ENCODE assay signal across 20 cellular contexts in genomic region chr9:13915591-13916301, GRCh38.
DNase-seq lines count a peak whose midpoint lies in the region; ATAC-seq, FAIRE-seq and TF ChIP-seq lines count a peak whose summit lies in the region.
"Had no signal": no experiment of that assay in that cellular context is flagged by ENCODE, and none has a peak within 500 bp of the region (broad histone marks: within the 10 kb centered on the region; RNA-seq: fewer than 3 reads in every experiment).

No MANE protein-coding gene starts in this region.

- no peaks in the 10 kb centered on the region for H3K27me3 Mint-ChIP-seq in stimulated activated naive B cell treated with anti-CD40 and anti-IgM and Interleukin-4, amounts not matched to agents 10 μg/mL and 1 μg/mL and 100 μg/mL, for 72 hours
- H3K27me3 Mint-ChIP-seq: CD8-positive, alpha-beta memory T cell had no signal

- ATAC-seq in mucosa of descending colon = no peak
- ATAC-seq in pancreas = no peak
- no peak for ATAC-seq in stimulated activated naive B cell treated with anti-CD40 and anti-IgM and Interleukin-4, amounts not matched to agents 10 μg/mL and 1 μg/mL and 100 μg/mL, for 72 hours (replicated peaks)
- ATAC-seq: K562 had no signal

- peaks cover 0 to 3% of the 10 kb centered on the region in 2 donors for H3K9me3 Mint-ChIP-seq in stimulated activated naive B cell treated with anti-CD40 and anti-IgM and Interleukin-4, amounts not matched to agents 10 μg/mL and 1 μg/mL and 100 μg/mL, for 72 hours

- WGBS in GM23248 (ENCODE audit: low coverage in 1 of 2, low lambda C conversion rate in 2 of 2, missing lambda C conversion rate in 2 of 2), 2 experiments = 84 to 88% methylated on average over 4 of the region's 4 CpGs
- 67% methylated on average over 4 of the region's 4 CpGs for WGBS in hepatocyte (ENCODE audit: low lambda C conversion rate, missing lambda C conversion rate)
- 76 to 87% methylated on average over 4 of the region's 4 CpGs for WGBS in pancreas, 2 donors

- DNase-seq in GM23248 (peak; percentile 42), NCI-H226 (peak; percentile 7), coronary artery (ENCODE audit: low spot score) (no peak), hepatocyte (ENCODE audit: low spot score) (peak; percentile 6), mucosa of descending colon (no peak), pancreas (no peak), osteoblast (ENCODE audit: insufficient read length, low spot score, missing footprints) (no peak)
- DNase-seq in stimulated activated naive B cell treated with anti-CD40 and anti-IgM and Interleukin-4, amounts not matched to agents 10 μg/mL and 1 μg/mL and 100 μg/mL, for 72 hours = no peak
- DNase-seq: activated CD4-positive, CD25-positive, alpha-beta regulatory T cell treated with anti-CD3 and anti-CD28 coated beads, Interleukin-2, amount 50 U/mL, for 72 hours; amygdala; CD8-positive, alpha-beta memory T cell; cortex of kidney; NCI-H1092; NCI-H2081; NCI-H526 treated with DMSO at 0.1 percent for 48 hours; stimulated activated CD4-positive, alpha-beta T cell treated with anti-CD3 and anti-CD28 coated beads, Interleukin-2, amount 100 ng/mL, for 48 hours; T1000 had no signal

- H3K4me3 Mint-ChIP-seq in stimulated activated naive B cell treated with anti-CD40 and anti-IgM and Interleukin-4, amounts not matched to agents 10 μg/mL and 1 μg/mL and 100 μg/mL, for 72 hours = no peak overlapping the region
- H3K4me3 Mint-ChIP-seq: CD8-positive, alpha-beta memory T cell had no signal

- H3K4me3 ChIP-seq in GM23248 (no peak overlapping the region), coronary artery (no peak overlapping the region), hepatocyte (no peak overlapping the region), mucosa of descending colon (no peak overlapping the region), pancreas (no peak overlapping the region), osteoblast (ENCODE audit: insufficient read depth, low read length) (no peak overlapping the region)
- H3K4me3 ChIP-seq: K562, SK-N-MC had no signal

- no peaks in the 10 kb centered on the region for H3F3A ChIP-seq in GM23248 (ENCODE audit: insufficient read depth)

- no peaks in the 10 kb centered on the region for H4K20me1 ChIP-seq in GM23248 (ENCODE audit: insufficient read depth)
- no peaks in the 10 kb centered on the region for H4K20me1 ChIP-seq in hepatocyte (ENCODE audit: insufficient read depth, poor library complexity, severe bottlenecking)
- no peaks in the 10 kb centered on the region for H4K20me1 ChIP-seq in osteoblast (ENCODE audit: insufficient read depth, low read length)

- in situ Hi-C loops in GM23248 (cut with MboI) = no loop called here

- H3K9me2 ChIP-seq in GM23248 (ENCODE audit: insufficient read depth) (no peaks in the 10 kb centered on the region), hepatocyte (replicated peaks; ENCODE audit: insufficient read depth) (no peaks in the 10 kb centered on the region)

- H2AFZ ChIP-seq in GM23248 (no peak overlapping the region), hepatocyte (no peak overlapping the region), osteoblast (ENCODE audit: low read length) (no peak overlapping the region)

- H3K27ac ChIP-seq in GM23248 = no peak overlapping the region
- H3K27ac ChIP-seq in coronary artery = peak overlapping the region; percentile 53 to 82
- no peak overlapping the region for H3K27ac ChIP-seq in hepatocyte
- no peak overlapping the region for H3K27ac ChIP-seq in pancreas
- H3K27ac ChIP-seq in osteoblast (ENCODE audit: low read depth, low read length) = no peak overlapping the region
- H3K27ac ChIP-seq: SK-N-MC had no signal

- H3K4me2 ChIP-seq in GM23248 (ENCODE audit: unreplicated experiment) (no peak overlapping the region), hepatocyte (no peak overlapping the region), osteoblast (ENCODE audit: insufficient read depth, low read length) (no peak overlapping the region)

- H3K36me3 ChIP-seq in GM23248 (ENCODE audit: low read depth) (no peaks in the 10 kb centered on the region), hepatocyte (replicated peaks; ENCODE audit: insufficient read depth, low read depth) (no peaks in the 10 kb centered on the region), mucosa of descending colon (ENCODE audit: low read depth) (no peaks in the 10 kb centered on the region), pancreas (no peaks in the 10 kb centered on the region), osteoblast (ENCODE audit: insufficient read depth, low read length) (no peaks in the 10 kb centered on the region)

- TF ChIP-seq CTCF in coronary artery (IDR thresholded peaks at IDR 0.05) = no peak
- TF ChIP-seq CTCF in hepatocyte (IDR thresholded peaks at IDR 0.05; ENCODE audit: poor library complexity) = no peak
- no peak for TF ChIP-seq CTCF in mucosa of descending colon (IDR thresholded peaks at IDR 0.05)
- no peak for TF ChIP-seq CTCF in pancreas (IDR thresholded peaks at IDR 0.05)
- no peak for TF ChIP-seq CTCF in osteoblast (IDR thresholded peaks at IDR 0.05; ENCODE audit: extremely low read depth, low read depth, low read length)

- H3K27ac Mint-ChIP-seq in stimulated activated naive B cell treated with anti-CD40 and anti-IgM and Interleukin-4, amounts not matched to agents 10 μg/mL and 1 μg/mL and 100 μg/mL, for 72 hours = no peak overlapping the region
- H3K27ac Mint-ChIP-seq: CD8-positive, alpha-beta memory T cell had no signal

- no peak overlapping the region for H3K9ac ChIP-seq in GM23248

- H3K27me3 ChIP-seq in GM23248 (replicated peaks; ENCODE audit: insufficient read depth) (no peaks in the 10 kb centered on the region), hepatocyte (no peaks in the 10 kb centered on the region), pancreas (no peaks in the 10 kb centered on the region), osteoblast (ENCODE audit: insufficient read depth, low read length) (peaks cover 3% of the 10 kb centered on the region)

- no peaks in the 10 kb centered on the region for H3K36me3 Mint-ChIP-seq in stimulated activated naive B cell treated with anti-CD40 and anti-IgM and Interleukin-4, amounts not matched to agents 10 μg/mL and 1 μg/mL and 100 μg/mL, for 72 hours
- H3K36me3 Mint-ChIP-seq: CD8-positive, alpha-beta memory T cell had no signal

- H3K79me2 ChIP-seq in GM23248 (ENCODE audit: insufficient read depth) (no peaks in the 10 kb centered on the region), hepatocyte (no peaks in the 10 kb centered on the region), osteoblast (ENCODE audit: insufficient read depth, low read length) (no peaks in the 10 kb centered on the region)

- no peak for FAIRE-seq in pancreas (lab: Jason Lieb, UNC)
- FAIRE-seq: GM18507, K562 had no signal

- intact Hi-C loops in mucosa of descending colon (cut with DNase I, micrococcal nuclease) = no loop called here
- intact Hi-C loops in pancreas (cut with DNase I) = no loop called here

- H3K4me1 Mint-ChIP-seq in stimulated activated naive B cell treated with anti-CD40 and anti-IgM and Interleukin-4, amounts not matched to agents 10 μg/mL and 1 μg/mL and 100 μg/mL, for 72 hours = no peaks in the 10 kb centered on the region
- H3K4me1 Mint-ChIP-seq: CD8-positive, alpha-beta memory T cell had no signal

- H3K9me3 ChIP-seq in GM23248 (ENCODE audit: low read depth) (no peaks in the 10 kb centered on the region), hepatocyte (ENCODE audit: low read depth) (no peaks in the 10 kb centered on the region), mucosa of descending colon (no peaks in the 10 kb centered on the region), pancreas (no peaks in the 10 kb centered on the region), osteoblast (ENCODE audit: low read depth, low read length) (no peaks in the 10 kb centered on the region)

- H3K4me1 ChIP-seq in GM23248 (ENCODE audit: insufficient read depth) = no peaks in the 10 kb centered on the region
- no peaks in the 10 kb centered on the region for H3K4me1 ChIP-seq in hepatocyte (ENCODE audit: insufficient read depth)
- H3K4me1 ChIP-seq in mucosa of descending colon (ENCODE audit: low read depth) = no peaks in the 10 kb centered on the region
- no peaks in the 10 kb centered on the region for H3K4me1 ChIP-seq in pancreas
- peaks cover 3% of the 10 kb centered on the region for H3K4me1 ChIP-seq in osteoblast (ENCODE audit: insufficient read depth, low read length)

Comparison
In these comparisons a context has a peak if more than half of its experiments do, and no peak if none do; other contexts are left out.
1. DNase-seq: peak in GM23248 (single experiment), NCI-H226 (single experiment) and hepatocyte (single experiment); none in coronary artery (single experiment), mucosa of descending colon (0 of 3), pancreas (0 of 6), stimulated activated naive B cell treated with anti-CD40 and anti-IgM and Interleukin-4, amounts not matched to agents 10 μg/mL and 1 μg/mL and 100 μg/mL, for 72 hours (single experiment) and osteoblast (single experiment).
2. H3K27ac ChIP-seq: peak in coronary artery (2 of 2); none in GM23248 (single experiment), hepatocyte (single experiment), pancreas (0 of 4) and osteoblast (single experiment).